Comparison of ENCODE assay signal across 9 cellular contexts in the genomic region with DNA sequence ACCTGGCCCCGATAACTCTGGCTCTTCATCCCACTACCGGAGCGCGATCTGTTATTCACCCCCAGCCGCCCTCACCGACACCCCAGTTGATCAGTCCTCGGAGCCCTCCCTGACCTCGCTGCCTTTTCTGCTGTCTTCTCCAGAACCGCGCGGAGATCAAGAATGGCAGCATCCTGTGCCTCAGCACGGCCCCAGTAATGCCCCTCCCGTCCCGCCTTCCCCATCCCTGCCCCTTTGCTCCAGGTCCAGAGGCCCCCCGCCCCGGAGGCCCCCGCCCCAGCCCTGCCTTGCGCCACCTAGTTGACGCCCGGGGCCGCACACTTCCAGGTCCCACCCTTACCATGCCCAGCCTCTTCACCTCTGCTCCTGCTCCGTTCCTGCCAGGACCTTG. TPM values are rescaled to one million over a fixed set of nuclear protein-coding genes. Genes with fewer than 3 reads are reported as not detected.
DNase-seq lines count a peak whose midpoint lies in the region; ATAC-seq and TF ChIP-seq lines count a peak whose summit lies in the region.
"Had no signal": no experiment of that assay in that cellular context is flagged by ENCODE, and none has a peak within 500 bp of the region (broad histone marks: within the 10 kb centered on the region; RNA-seq: fewer than 3 reads in every experiment).

No MANE protein-coding gene starts in this region.

- H3K27me3 ChIP-seq in body of pancreas: no peaks in the 10 kb centered on the region
- H3K27me3 ChIP-seq in iPS-20b (ENCODE audit: insufficient read depth, low read length): no peaks in the 10 kb centered on the region
- H3K27me3 ChIP-seq: adrenal gland had no signal

- no peak overlapping the region; the same call in 1 of the 2 replicates for H3K9ac ChIP-seq in iPS-20b (ENCODE audit: low read depth, low read length)

- TF ChIP-seq CTCF in HEK293 (tag by site-specific recombination; IDR thresholded peaks at IDR 0.05): no peak
- peak in 4 of 7 experiments; percentile 3 to 16 (median 8) for TF ChIP-seq CTCF in body of pancreas (IDR thresholded peaks at IDR 0.05)
- TF ChIP-seq CTCF in retinal pigment epithelial cell (conservative IDR thresholded peaks at IDR 0.05; ENCODE audit: low read depth, low read length): peak; percentile 7

- no peaks in the 10 kb centered on the region for H3K4me1 ChIP-seq in HEK293 (ENCODE audit: control insufficient read depth, insufficient read depth, low read length)
- peaks cover 28% of the 10 kb centered on the region for H3K4me1 ChIP-seq in body of pancreas
- 0 out of 2 replicates have a peak, but pooled peaks cover 3% of the 10 kb centered on the region for H3K4me1 ChIP-seq in iPS-20b (ENCODE audit: insufficient read depth, low read length)

- 15 to 17% methylated on average over 15 to 16 of the region's 22 CpGs for WGBS in body of pancreas, 2 donors

- H3K4me3 ChIP-seq in HEK293 (ENCODE audit: low read depth, low read length): no peak overlapping the region
- H3K4me3 ChIP-seq in body of pancreas: peak overlapping the region; percentile 49 to 93
- peak overlapping the region; percentile 75 for H3K4me3 ChIP-seq in iPS-20b (ENCODE audit: low read length)
- H3K4me3 ChIP-seq in retinal pigment epithelial cell (ENCODE audit: low read length): no peak overlapping the region

- H3K27ac ChIP-seq in HEK293 (ENCODE audit: extremely low read depth, low read depth, low read length) (no peak overlapping the region), body of pancreas (peak overlapping the region; percentile 67 to 88 (median 76)), iPS-20b (ENCODE audit: low read length) (no peak overlapping the region)

- POLR2A ChIA-PET in HEK293 (lab: Yijun Ruan, JAX): interaction anchor here (1.5 kb wide), 1 partner anchor 27 kb away, joined by 4 read pairs; a partner anchor contains a TSS

- peak; percentile 10 for ATAC-seq in body of pancreas
- no peak for ATAC-seq in GM18907 (IDR thresholded peaks at IDR 0.05; ENCODE audit: unreplicated experiment)

- DNase-seq in body of pancreas: peak in 1 of 4 donors; percentile 41
- DNase-seq in retinal pigment epithelial cell (ENCODE audit: low read depth): no peak
- DNase-seq in SKM-1 (lab: John Stamatoyannopoulos, UW; ENCODE audit: unreplicated experiment): no peak
- DNase-seq in T-helper 1 cell: no peak
- DNase-seq: adrenal gland, NCI-H82 had no signal

- no peak for TF ChIP-seq POLR2A in body of pancreas (IDR thresholded peaks at IDR 0.05)

- CTCF ChIA-PET in HEK293 (lab: Yijun Ruan, JAX): no interaction called here

- intact Hi-C loops in body of pancreas (cut with DNase I): no loop called here

- H3K36me3 ChIP-seq in HEK293 (ENCODE audit: control insufficient read depth in 2 of 2, insufficient read depth in 1 of 2, low read length in 2 of 2): peaks cover 6 to 85% of the 10 kb centered on the region in 2 experiments; a peak in 2 of 3 replicates
- peaks cover 28 to 48% of the 10 kb centered on the region in 2 donors for H3K36me3 ChIP-seq in body of pancreas (replicated peaks in 1 of 2; ENCODE audit: insufficient read depth in 1 of 2, low read depth in 2 of 2)
- peaks cover 41% of the 10 kb centered on the region for H3K36me3 ChIP-seq in iPS-20b (ENCODE audit: insufficient read depth, low read depth, low read length)

- H3K9me3 ChIP-seq in HEK293 (ENCODE audit: control insufficient read depth, insufficient read depth, low read depth, low read length) (no peaks in the 10 kb centered on the region), body of pancreas (no peaks in the 10 kb centered on the region), iPS-20b (ENCODE audit: insufficient read depth, low read depth, low read length) (no peaks in the 10 kb centered on the region)
- H3K9me3 ChIP-seq: adrenal gland had no signal

TF ChIP-seq in HEK293, 187 proteins besides CTCF, POLR2A, EP300 and RAD21:
- TF ChIP-seq ZSCAN23 (tag by site-specific recombination; IDR thresholded peaks at IDR 0.05) (no peak), KLF1 (tag by site-specific recombination; IDR thresholded peaks at IDR 0.05) (peak; percentile 39)
TF ChIP-seq in HEK293: peak in this region for 1.

RNA-seq across cellular contexts. Expression of a gene that starts 0.9 kb away (rescaled TPM):
- total RNA-seq in body of pancreas: 10 to 100 TPM; 24.1 to 40.5 TPM

RNA-seq across cellular contexts. Expression of a gene that starts 7.8 kb away (rescaled TPM):
- 10 to 100 TPM; 51.9 to 88.7 TPM for total RNA-seq in body of pancreas

RNA-seq across cellular contexts. Expression of a gene that starts 9.9 kb away (rescaled TPM):
- 1 to 10 TPM; 1.8 to 2.0 TPM for total RNA-seq in body of pancreas

RNA-seq across cellular contexts. Expression of a gene that starts 16.0 kb away (rescaled TPM):
- 10 to 100 TPM; 11.9 to 31.6 TPM for total RNA-seq in body of pancreas

RNA-seq across cellular contexts. Expression of a gene that starts 27.1 kb away (rescaled TPM):
- 10 to 100 TPM; 35.8 to 48.1 TPM for total RNA-seq in body of pancreas

Comparison
In these comparisons a context has a peak if more than half of its experiments do, and no peak if none do; other contexts are left out.
1. H3K27ac ChIP-seq: peak in body of pancreas (4 of 4); none in HEK293 (single experiment) and iPS-20b (single experiment).
2. H3K4me3 ChIP-seq: peak in body of pancreas (2 of 2) and iPS-20b (single experiment); none in HEK293 (single experiment) and retinal pigment epithelial cell (single experiment).